Comparison of ENCODE assay signal across 1 cellular context in genomic region chr17:5370411-5370810, GRCh38.
TF ChIP-seq lines count a peak whose summit lies in the region.

No MANE protein-coding gene starts in this region.

TF ChIP-seq in HepG2, 621 proteins besides CTCF, POLR2A, EP300 and RAD21:
- TF ChIP-seq PREB (CRISPR knock-in tag; IDR thresholded peaks at IDR 0.05) (no peak), BHLHE40 (IDR thresholded peaks at IDR 0.05; ENCODE audit: low read length) (no peak), ZBTB8A (CRISPR knock-in tag; IDR thresholded peaks at IDR 0.05; ENCODE audit: borderline replicate concordance, low read depth) (no peak), GATAD1 (CRISPR knock-in tag; IDR thresholded peaks at IDR 0.05) (no peak), NFE2L1 (CRISPR knock-in tag; IDR thresholded peaks at IDR 0.05; ENCODE audit: borderline replicate concordance) (no peak), RORA (CRISPR knock-in tag; IDR thresholded peaks at IDR 0.05) (no peak)
